1 cellular context compared by ENCODE assay signal in genomic region chr2:23526835-23527790, GRCh38.
TF ChIP-seq lines count a peak whose summit lies in the region.

No MANE protein-coding gene starts in this region.

TF ChIP-seq in H1, 55 proteins besides CTCF, POLR2A, EP300 and RAD21 (continued from another document):
- TF ChIP-seq, protein P1, sequence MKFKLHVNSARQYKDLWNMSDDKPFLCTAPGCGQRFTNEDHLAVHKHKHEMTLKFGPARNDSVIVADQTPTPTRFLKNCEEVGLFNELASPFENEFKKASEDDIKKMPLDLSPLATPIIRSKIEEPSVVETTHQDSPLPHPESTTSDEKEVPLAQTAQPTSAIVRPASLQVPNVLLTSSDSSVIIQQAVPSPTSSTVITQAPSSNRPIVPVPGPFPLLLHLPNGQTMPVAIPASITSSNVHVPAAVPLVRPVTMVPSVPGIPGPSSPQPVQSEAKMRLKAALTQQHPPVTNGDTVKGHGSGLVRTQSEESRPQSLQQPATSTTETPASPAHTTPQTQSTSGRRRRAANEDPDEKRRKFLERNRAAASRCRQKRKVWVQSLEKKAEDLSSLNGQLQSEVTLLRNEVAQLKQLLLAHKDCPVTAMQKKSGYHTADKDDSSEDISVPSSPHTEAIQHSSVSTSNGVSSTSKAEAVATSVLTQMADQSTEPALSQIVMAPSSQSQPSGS (IDR thresholded peaks at IDR 0.05; ENCODE audit: low read length) = no peak
TF ChIP-seq in H1: peak in this region for 0.
